17 cellular contexts compared by ENCODE assay signal in the genomic region with DNA sequence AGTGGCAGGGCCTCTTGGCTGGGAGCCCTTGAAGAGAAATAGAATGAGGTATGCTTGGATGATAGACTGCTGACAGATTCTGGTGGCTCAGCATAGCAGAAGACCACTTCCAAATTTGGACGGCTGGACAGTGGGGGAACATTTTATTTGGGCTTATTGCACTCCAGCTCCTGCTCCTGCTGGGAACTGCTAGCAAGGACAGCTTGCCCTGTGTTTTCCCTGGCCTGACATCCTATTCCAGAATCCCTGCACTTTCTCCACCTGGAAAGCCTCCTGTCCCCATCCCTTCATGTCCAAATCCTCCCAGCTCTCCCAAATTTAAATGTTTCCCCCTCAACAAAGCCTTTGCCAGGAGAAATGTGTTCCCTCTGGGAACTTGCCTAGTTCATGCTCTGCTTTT.
"Had no signal": no experiment of that assay in that cellular context is flagged by ENCODE, and none has a peak within 500 bp of the region (broad histone marks: within the 10 kb centered on the region; RNA-seq: fewer than 3 reads in every experiment).

No MANE protein-coding gene starts in this region.

- H3K4me1 ChIP-seq: esophagus squamous epithelium, parathyroid adenoma, prostate gland, right lobe of liver, uterus had no signal

- H3K4me3 Mint-ChIP-seq: dendritic cell treated with granulocyte-macrophage colony-stimulating factor and Interleukin-4, amounts not matched to agents 40 ng/mL and 50 ng/mL, for 4 days; naive thymus-derived CD8-positive, alpha-beta T cell; stimulated activated effector memory CD8-positive, alpha-beta T cell treated with anti-CD3 and anti-CD28 coated beads, Interleukin-12 subunit alpha, Interleukin-12 subunit beta, amount 100 ng/mL, for 72 hours had no signal

- H3K27ac ChIP-seq: esophagus squamous epithelium, parathyroid adenoma, prostate gland, right lobe of liver, tibial artery, uterus had no signal

- ATAC-seq: left colon; naive thymus-derived CD8-positive, alpha-beta T cell; right lobe of liver; stimulated activated effector memory CD8-positive, alpha-beta T cell treated with anti-CD3 and anti-CD28 coated beads, Interleukin-12 subunit alpha, Interleukin-12 subunit beta, amount 100 ng/mL, for 72 hours; stimulated activated naive CD8-positive, alpha-beta T cell treated with anti-CD3 and anti-CD28 coated beads, Interleukin-15, Interleukin-2, amounts not matched to agents 100 U/mL and 50 U/mL, for 24 hours had no signal

- DNase-seq: esophagus squamous epithelium; foreskin fibroblast; left colon; mesendoderm; naive thymus-derived CD8-positive, alpha-beta T cell; occipital lobe; right lobe of liver; stimulated activated CD4-positive, alpha-beta T cell treated with anti-CD3 and anti-CD28 coated beads, Interleukin-4, amount 100 ng/mL, for 1 hour; stimulated activated CD8-positive, alpha-beta memory T cell treated with anti-CD3 and anti-CD28 coated beads, Interleukin-4, amount 100 ng/mL, for 48 hours; stimulated activated naive CD8-positive, alpha-beta T cell treated with anti-CD3 and anti-CD28 coated beads, Interleukin-15, Interleukin-2, amounts not matched to agents 100 U/mL and 50 U/mL, for 24 hours; tibial artery; upper lobe of left lung; uterus had no signal

- H3K36me3 ChIP-seq: esophagus squamous epithelium, prostate gland, right lobe of liver, tibial artery, upper lobe of left lung, uterus had no signal

- H3K27ac Mint-ChIP-seq: dendritic cell treated with granulocyte-macrophage colony-stimulating factor and Interleukin-4, amounts not matched to agents 40 ng/mL and 50 ng/mL, for 4 days had no signal

- H3K9me3 Mint-ChIP-seq: dendritic cell treated with granulocyte-macrophage colony-stimulating factor and Interleukin-4, amounts not matched to agents 40 ng/mL and 50 ng/mL, for 4 days; naive thymus-derived CD8-positive, alpha-beta T cell; stimulated activated effector memory CD8-positive, alpha-beta T cell treated with anti-CD3 and anti-CD28 coated beads, Interleukin-12 subunit alpha, Interleukin-12 subunit beta, amount 100 ng/mL, for 72 hours had no signal

- H3K36me3 Mint-ChIP-seq: stimulated activated effector memory CD8-positive, alpha-beta T cell treated with anti-CD3 and anti-CD28 coated beads, Interleukin-12 subunit alpha, Interleukin-12 subunit beta, amount 100 ng/mL, for 72 hours had no signal

- H3K27me3 Mint-ChIP-seq: dendritic cell treated with granulocyte-macrophage colony-stimulating factor and Interleukin-4, amounts not matched to agents 40 ng/mL and 50 ng/mL, for 4 days; naive thymus-derived CD8-positive, alpha-beta T cell had no signal

- H3K27me3 ChIP-seq: esophagus squamous epithelium, right lobe of liver, tibial artery, upper lobe of left lung, uterus had no signal

- H3K9me3 ChIP-seq: esophagus squamous epithelium, prostate gland, right lobe of liver, tibial artery, upper lobe of left lung, uterus had no signal

- H3K4me3 ChIP-seq: esophagus squamous epithelium, prostate gland, right lobe of liver, tibial artery, upper lobe of left lung, uterus had no signal
